27 cellular contexts compared by ENCODE assay signal in genomic region chr12:90322006-90322405, GRCh38.
"Had no signal": no experiment of that assay in that cellular context is flagged by ENCODE, and none has a peak within 500 bp of the region (broad histone marks: within the 10 kb centered on the region; RNA-seq: fewer than 3 reads in every experiment).

No MANE protein-coding gene starts in this region.

- H3K36me3 Mint-ChIP-seq: activated naive CD8-positive, alpha-beta T cell had no signal

- H3K9me3 Mint-ChIP-seq: activated B cell treated with CpG ODN at 0.5 μM for 24 hours; activated T-cell treated with anti-CD3 and anti-CD28 coated beads, Interleukin-2, amount 50 U/mL, for 72 hours; central memory CD8-positive, alpha-beta T cell; stimulated activated naive CD8-positive, alpha-beta T cell treated with anti-CD3 and anti-CD28 coated beads, Interleukin-15, Interleukin-2, amounts not matched to agents 100 ng/mL and 50 ng/mL, for 24 hours; T-helper 2 cell treated with Interferon-gamma antibody and Interleukin-4, amounts not matched to agents 5 μg/mL and 100 μg/mL, for 36 hours had no signal

- H3K4me3 ChIP-seq: adrenal gland, colonic mucosa, dorsolateral prefrontal cortex, left lung, lower lobe of right lung, right lobe of liver, skin epidermis, thyroid gland, upper lobe of right lung had no signal

- H3K36me3 ChIP-seq: adrenal gland, colonic mucosa, left lung, lower lobe of right lung, right lobe of liver, thyroid gland, upper lobe of right lung had no signal

- H3K4me3 Mint-ChIP-seq: activated B cell treated with CpG ODN at 0.5 μM for 24 hours; activated CD8-positive, alpha-beta T cell treated with anti-CD3 and anti-CD28 coated beads, Interleukin-2, amount 10 ng/mL, durations not matched to agents 7 days and 5 days; activated naive CD8-positive, alpha-beta T cell; activated T-cell treated with anti-CD3 and anti-CD28 coated beads, Interleukin-2, amount 50 U/mL, for 72 hours; central memory CD8-positive, alpha-beta T cell; nephron; stimulated activated naive CD8-positive, alpha-beta T cell treated with anti-CD3 and anti-CD28 coated beads, Interleukin-15, Interleukin-2, amounts not matched to agents 100 ng/mL and 50 ng/mL, for 24 hours; T-helper 2 cell treated with Interferon-gamma antibody and Interleukin-4, amounts not matched to agents 5 μg/mL and 100 μg/mL, for 36 hours had no signal

- FAIRE-seq: islet of Langerhans had no signal

- H3K27ac Mint-ChIP-seq: activated B cell treated with CpG ODN at 0.5 μM for 24 hours; activated CD8-positive, alpha-beta T cell treated with anti-CD3 and anti-CD28 coated beads, Interleukin-2, amount 10 ng/mL, durations not matched to agents 7 days and 5 days; activated naive CD8-positive, alpha-beta T cell; activated T-cell treated with anti-CD3 and anti-CD28 coated beads, Interleukin-2, amount 50 U/mL, for 72 hours; nephron; stimulated activated naive CD8-positive, alpha-beta T cell treated with anti-CD3 and anti-CD28 coated beads, Interleukin-15, Interleukin-2, amounts not matched to agents 100 ng/mL and 50 ng/mL, for 24 hours; T-helper 2 cell treated with Interferon-gamma antibody and Interleukin-4, amounts not matched to agents 5 μg/mL and 100 μg/mL, for 36 hours had no signal

- ATAC-seq: activated CD8-positive, alpha-beta T cell treated with anti-CD3 and anti-CD28 coated beads, Interleukin-2, amount 10 ng/mL, durations not matched to agents 7 days and 5 days; activated T-cell treated with anti-CD3 and anti-CD28 coated beads, Interleukin-2, amount 50 U/mL, for 72 hours; left lung; lower lobe of right lung; right lobe of liver; upper lobe of right lung had no signal

- H3K9me3 ChIP-seq: adrenal gland, colonic mucosa, left lung, lower lobe of right lung, right lobe of liver, thyroid gland, upper lobe of right lung had no signal

- DNase-seq: activated B cell treated with CpG ODN at 0.5 μM for 24 hours; activated CD8-positive, alpha-beta T cell treated with anti-CD3 and anti-CD28 coated beads, Interleukin-2, amount 10 ng/mL, durations not matched to agents 7 days and 5 days; activated naive CD4-positive, alpha-beta T cell; activated T-cell treated with anti-CD3 and anti-CD28 coated beads for 4 hours; activated T-cell treated with anti-CD3 and anti-CD28 coated beads, Interleukin-2, amount 50 U/mL, for 72 hours; adrenal gland; aorta; colonic mucosa; dorsolateral prefrontal cortex; effector memory CD4-positive, alpha-beta T cell; erythroblast; left lung; lower lobe of right lung; posterior cingulate gyrus; right lobe of liver; stimulated activated CD4-positive, alpha-beta T cell treated with anti-CD3 and anti-CD28 coated beads, Interleukin-12 subunit alpha, Interleukin-12 subunit beta, amount 100 ng/mL, for 4 hours; stimulated activated CD4-positive, alpha-beta T cell treated with anti-CD3 and anti-CD28 coated beads, Interleukin-4, amount 100 ng/mL, for 1 hour; T-helper 1 cell; thyroid gland; upper lobe of right lung had no signal

- H3K27ac ChIP-seq: adrenal gland, colonic mucosa, left lung, lower lobe of right lung, right lobe of liver, skin epidermis, thyroid gland, upper lobe of right lung had no signal

- H3K27me3 ChIP-seq: adrenal gland, colonic mucosa, dorsolateral prefrontal cortex, left lung, right lobe of liver, thyroid gland, upper lobe of right lung had no signal

- H3K4me1 Mint-ChIP-seq: activated B cell treated with CpG ODN at 0.5 μM for 24 hours; central memory CD8-positive, alpha-beta T cell had no signal

- H3K4me1 ChIP-seq: adrenal gland, colonic mucosa, left lung, lower lobe of right lung, right lobe of liver, thyroid gland, upper lobe of right lung had no signal
